1 cellular context compared by ENCODE assay signal in the genomic region with DNA sequence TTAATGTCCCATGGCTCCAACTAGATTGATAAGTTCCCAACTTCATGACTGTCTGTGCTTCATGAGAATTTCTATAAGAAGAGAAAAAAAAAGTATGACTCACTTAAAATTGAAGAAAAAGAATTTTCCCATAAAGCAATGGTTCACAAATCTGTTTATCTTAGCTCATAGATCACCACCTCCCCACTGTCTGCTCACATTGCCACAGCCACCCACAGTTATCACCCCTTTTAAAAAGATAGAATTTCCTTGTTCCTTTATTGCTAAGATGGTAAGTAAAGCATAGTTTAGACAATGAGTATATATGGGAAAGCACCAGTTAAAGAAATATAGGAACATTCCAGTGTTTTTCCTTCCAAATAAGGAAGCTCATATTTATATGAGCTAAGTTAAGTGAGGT.
TF ChIP-seq lines count a peak whose summit lies in the region.

No MANE protein-coding gene starts in this region.

TF ChIP-seq in HEK293, 187 proteins besides CTCF, POLR2A, EP300 and RAD21:
- TF ChIP-seq PRDM6 (tag by site-specific recombination; IDR thresholded peaks at IDR 0.05) (peak; percentile 61), SP3 (tag by site-specific recombination; IDR thresholded peaks at IDR 0.05) (no peak)
